9 cellular contexts compared by ENCODE assay signal in genomic region chr10:63388421-63389031, GRCh38.
DNase-seq lines count a peak whose midpoint lies in the region; ATAC-seq lines count a peak whose summit lies in the region.
"Had no signal": no experiment of that assay in that cellular context is flagged by ENCODE, and none has a peak within 500 bp of the region (broad histone marks: within the 10 kb centered on the region; RNA-seq: fewer than 3 reads in every experiment).

No MANE protein-coding gene starts in this region.

- peak overlapping the region; percentile 80 for H3K4me3 Mint-ChIP-seq in activated naive CD4-positive, alpha-beta T cell treated with anti-CD3 and anti-CD28 coated beads, Interleukin-2, amount 50 U/mL, for 24 hours
- peak overlapping the region; percentile 42 for H3K4me3 Mint-ChIP-seq in activated naive CD8-positive, alpha-beta T cell treated with anti-CD3 and anti-CD28 coated beads for 36 hours
- peak overlapping the region; percentile 29 to 46 for H3K4me3 Mint-ChIP-seq in stimulated activated naive B cell treated with anti-CD40 and anti-IgM and Interleukin-4, amounts not matched to agents 10 μg/mL and 1 μg/mL and 100 μg/mL, for 72 hours

- peaks cover 26% of the 10 kb centered on the region for H3K36me3 Mint-ChIP-seq in activated naive CD4-positive, alpha-beta T cell treated with anti-CD3 and anti-CD28 coated beads, Interleukin-2, amount 50 U/mL, for 24 hours
- H3K36me3 Mint-ChIP-seq in activated naive CD8-positive, alpha-beta T cell treated with anti-CD3 and anti-CD28 coated beads for 36 hours: peaks cover 41% of the 10 kb centered on the region
- H3K36me3 Mint-ChIP-seq in stimulated activated naive B cell treated with anti-CD40 and anti-IgM and Interleukin-4, amounts not matched to agents 10 μg/mL and 1 μg/mL and 100 μg/mL, for 72 hours: peaks cover 33 to 40% of the 10 kb centered on the region in 2 donors

- peaks cover 16% of the 10 kb centered on the region for H3K9me3 Mint-ChIP-seq in activated naive CD4-positive, alpha-beta T cell treated with anti-CD3 and anti-CD28 coated beads, Interleukin-2, amount 50 U/mL, for 24 hours
- peaks cover 32% of the 10 kb centered on the region for H3K9me3 Mint-ChIP-seq in activated naive CD8-positive, alpha-beta T cell treated with anti-CD3 and anti-CD28 coated beads for 36 hours
- H3K9me3 Mint-ChIP-seq in stimulated activated naive B cell treated with anti-CD40 and anti-IgM and Interleukin-4, amounts not matched to agents 10 μg/mL and 1 μg/mL and 100 μg/mL, for 72 hours: peaks cover 15 to 21% of the 10 kb centered on the region in 2 donors

- ATAC-seq in HG03571 (IDR thresholded peaks at IDR 0.05; ENCODE audit: unreplicated experiment) (peak; percentile 78), HG02571 (IDR thresholded peaks at IDR 0.05; ENCODE audit: unreplicated experiment) (no peak), HG03045 (IDR thresholded peaks at IDR 0.05; ENCODE audit: unreplicated experiment) (no peak)
- ATAC-seq in stimulated activated naive B cell treated with anti-CD40 and anti-IgM and Interleukin-4, amounts not matched to agents 10 μg/mL and 1 μg/mL and 100 μg/mL, for 72 hours (replicated peaks): peak; percentile 34 to 54

- H3K27me3 Mint-ChIP-seq in activated naive CD4-positive, alpha-beta T cell treated with anti-CD3 and anti-CD28 coated beads, Interleukin-2, amount 50 U/mL, for 24 hours: no peaks in the 10 kb centered on the region
- H3K27me3 Mint-ChIP-seq in activated naive CD8-positive, alpha-beta T cell treated with anti-CD3 and anti-CD28 coated beads for 36 hours: no peaks in the 10 kb centered on the region
- H3K27me3 Mint-ChIP-seq in stimulated activated naive B cell treated with anti-CD40 and anti-IgM and Interleukin-4, amounts not matched to agents 10 μg/mL and 1 μg/mL and 100 μg/mL, for 72 hours: no peaks in the 10 kb centered on the region

- DNase-seq in activated naive CD4-positive, alpha-beta T cell (lab: John Stamatoyannopoulos, UW): no peak
- no peak for DNase-seq in activated naive CD8-positive, alpha-beta T cell treated with anti-CD3 and anti-CD28 coated beads for 36 hours
- DNase-seq in stimulated activated naive B cell treated with anti-CD40 and anti-IgM and Interleukin-4, amounts not matched to agents 10 μg/mL and 1 μg/mL and 100 μg/mL, for 72 hours: no peak
- no peak for DNase-seq in NCI-H2227 treated with DMSO at 0.1 percent for 48 hours (lab: John Stamatoyannopoulos, UW)
- DNase-seq: nucleus accumbens had no signal

- H3K4me1 Mint-ChIP-seq in activated naive CD4-positive, alpha-beta T cell treated with anti-CD3 and anti-CD28 coated beads, Interleukin-2, amount 50 U/mL, for 24 hours: peaks cover 80% of the 10 kb centered on the region
- peaks cover 51% of the 10 kb centered on the region for H3K4me1 Mint-ChIP-seq in activated naive CD8-positive, alpha-beta T cell treated with anti-CD3 and anti-CD28 coated beads for 36 hours
- H3K4me1 Mint-ChIP-seq in stimulated activated naive B cell treated with anti-CD40 and anti-IgM and Interleukin-4, amounts not matched to agents 10 μg/mL and 1 μg/mL and 100 μg/mL, for 72 hours: peaks cover 19 to 42% of the 10 kb centered on the region in 2 donors

- peak overlapping the region; percentile 25 for H3K27ac Mint-ChIP-seq in activated naive CD4-positive, alpha-beta T cell treated with anti-CD3 and anti-CD28 coated beads, Interleukin-2, amount 50 U/mL, for 24 hours
- peak overlapping the region; percentile 6 for H3K27ac Mint-ChIP-seq in activated naive CD8-positive, alpha-beta T cell treated with anti-CD3 and anti-CD28 coated beads for 36 hours
- H3K27ac Mint-ChIP-seq in stimulated activated naive B cell treated with anti-CD40 and anti-IgM and Interleukin-4, amounts not matched to agents 10 μg/mL and 1 μg/mL and 100 μg/mL, for 72 hours: no peak overlapping the region

Comparison
In these comparisons a context has a peak if more than half of its experiments do, and no peak if none do; other contexts are left out.
1. ATAC-seq: peak in HG03571 (single experiment) and stimulated activated naive B cell treated with anti-CD40 and anti-IgM and Interleukin-4, amounts not matched to agents 10 μg/mL and 1 μg/mL and 100 μg/mL, for 72 hours (2 of 2); none in HG02571 (single experiment) and HG03045 (single experiment).
2. Peak in every context shown above with its lines, with median percentiles within 50 percentile points of each other: H3K4me3 Mint-ChIP-seq.